Comparison of ENCODE assay signal across 8 cellular contexts in the genomic region with DNA sequence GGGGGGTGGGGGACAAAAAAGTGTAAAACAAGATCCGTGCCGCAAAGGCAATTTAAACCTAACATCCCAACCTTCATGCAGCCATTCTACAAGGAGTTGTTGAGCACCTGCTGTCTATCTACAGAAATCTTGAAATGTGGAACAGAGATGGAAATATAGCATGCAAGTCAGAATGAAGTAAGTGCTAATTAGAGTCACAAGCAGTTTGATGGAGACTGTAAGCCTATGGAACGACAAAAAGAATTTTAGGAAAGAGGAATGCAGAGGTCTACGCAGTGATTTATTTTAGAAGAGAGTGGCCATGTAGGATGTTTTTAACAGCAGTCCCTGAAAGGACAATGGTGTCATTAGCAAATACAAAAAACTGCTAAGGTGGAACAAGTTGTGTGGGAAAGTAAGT. TPM values are rescaled to one million over a fixed set of nuclear protein-coding genes. Genes with fewer than 3 reads are reported as not detected.
A peak's percentile ranks its signal among the peaks of the same experiment; 100 is the strongest.
DNase-seq lines count a peak whose midpoint lies in the region; ATAC-seq and TF ChIP-seq lines count a peak whose summit lies in the region.

No MANE protein-coding gene starts in this region.

- no peaks in the 10 kb centered on the region for H3K9me3 Mint-ChIP-seq in activated T-helper 1 cell treated with anti-CD3 and anti-CD28 coated beads, Interleukin-12 subunit alpha, Interleukin-12 subunit beta, Interleukin-2, Interleukin-4 antibody, amounts not matched to agents 30 ng/mL and 10 ng/mL and 1 ng/mL, durations not matched to agents 14 hours and 24 hours and 36 hours

- H3K27me3 ChIP-seq in SK-N-SH (ENCODE audit: insufficient read depth), result no peaks in the 10 kb centered on the region

- no peaks in the 10 kb centered on the region for H3K9me3 ChIP-seq in SK-N-SH

- H3K27me3 Mint-ChIP-seq in activated T-helper 1 cell treated with anti-CD3 and anti-CD28 coated beads, Interleukin-12 subunit alpha, Interleukin-12 subunit beta, Interleukin-2, Interleukin-4 antibody, amounts not matched to agents 30 ng/mL and 10 ng/mL and 1 ng/mL, durations not matched to agents 14 hours and 24 hours and 36 hours (ENCODE audit: insufficient read depth), result peaks cover 35% of the 10 kb centered on the region

- TF ChIP-seq RAD21 in SK-N-SH (IDR thresholded peaks at IDR 0.05; ENCODE audit: low read length), result no peak

- peaks cover 12% of the 10 kb centered on the region for H3K4me1 Mint-ChIP-seq in activated T-helper 1 cell treated with anti-CD3 and anti-CD28 coated beads, Interleukin-12 subunit alpha, Interleukin-12 subunit beta, Interleukin-2, Interleukin-4 antibody, amounts not matched to agents 30 ng/mL and 10 ng/mL and 1 ng/mL, durations not matched to agents 14 hours and 24 hours and 36 hours (ENCODE audit: low read depth)

- H3K4me3 Mint-ChIP-seq in activated T-helper 1 cell treated with anti-CD3 and anti-CD28 coated beads, Interleukin-12 subunit alpha, Interleukin-12 subunit beta, Interleukin-2, Interleukin-4 antibody, amounts not matched to agents 30 ng/mL and 10 ng/mL and 1 ng/mL, durations not matched to agents 14 hours and 24 hours and 36 hours, result peak overlapping the region; percentile 81

- peak overlapping the region; percentile 81 for H3K9ac ChIP-seq in SK-N-SH

- H3K4me1 ChIP-seq in SK-N-SH (ENCODE audit: control insufficient read depth in 1 of 2, insufficient read depth in 2 of 2, low read depth in 1 of 2, low read length in 1 of 2), result peaks cover 4 to 5% of the 10 kb centered on the region in 2 experiments

- intact Hi-C loops in activated T-helper 1 cell treated with anti-CD3 and anti-CD28 coated beads, Interleukin-12 subunit alpha, Interleukin-12 subunit beta, Interleukin-2, Interleukin-4 antibody, amounts not matched to agents 30 ng/mL and 10 ng/mL and 1 ng/mL, durations not matched to agents 14 hours and 24 hours and 36 hours (cut with micrococcal nuclease), result no loop called here

- H3K36me3 Mint-ChIP-seq in activated T-helper 1 cell treated with anti-CD3 and anti-CD28 coated beads, Interleukin-12 subunit alpha, Interleukin-12 subunit beta, Interleukin-2, Interleukin-4 antibody, amounts not matched to agents 30 ng/mL and 10 ng/mL and 1 ng/mL, durations not matched to agents 14 hours and 24 hours and 36 hours (ENCODE audit: low read depth), result no peaks in the 10 kb centered on the region

- H3K27ac Mint-ChIP-seq in activated T-helper 1 cell treated with anti-CD3 and anti-CD28 coated beads, Interleukin-12 subunit alpha, Interleukin-12 subunit beta, Interleukin-2, Interleukin-4 antibody, amounts not matched to agents 30 ng/mL and 10 ng/mL and 1 ng/mL, durations not matched to agents 14 hours and 24 hours and 36 hours, result peak overlapping the region; percentile 51

- H3K27ac ChIP-seq in SK-N-SH (ENCODE audit: low read depth in 2 of 2, low read length in 1 of 2) (peak overlapping the region; percentile 89 to 94), substantia nigra (ENCODE audit: low read depth, low read length, poor library complexity, severe bottlenecking) (peak overlapping the region; percentile 87)

- no peak for TF ChIP-seq EP300 in SK-N-SH (IDR thresholded peaks at IDR 0.05; ENCODE audit: borderline replicate concordance in 1 of 2, low read depth in 1 of 2, low read length in 1 of 2)

- peak overlapping the region; percentile 91 for H3K4me2 ChIP-seq in SK-N-SH

- H3K36me3 ChIP-seq in SK-N-SH (replicated peaks in 1 of 2; ENCODE audit: control insufficient read depth in 1 of 2, insufficient read depth in 2 of 2, low read length in 1 of 2), result peaks cover 0 to 31% of the 10 kb centered on the region in 2 experiments

- H3K79me2 ChIP-seq in SK-N-SH (ENCODE audit: insufficient read depth), result peaks cover 79% of the 10 kb centered on the region

- POLR2A ChIA-PET in SK-N-SH (lab: Yijun Ruan, JAX), result interaction anchor here (0.6 to 1.8 kb wide), 7 partner anchors 10 to 309 kb away, joined by 3 to 5 read pairs (median 3); a partner anchor contains a TSS

- DNase-seq in SK-N-SH (peak; percentile 14), inferior parietal cortex (ENCODE audit: extremely low spot score) (peak; percentile 63), substantia nigra (lab: John Stamatoyannopoulos, UW) (peak in 1 of 49 donors; percentile 12), NCI-H2196 (lab: John Stamatoyannopoulos, UW; ENCODE audit: unreplicated experiment) (no peak), hippocampal formation (lab: John Stamatoyannopoulos, UW) (no peak)
- no peak for DNase-seq in activated T-helper 1 cell treated with anti-CD3 and anti-CD28 coated beads, Interleukin-12 subunit alpha, Interleukin-12 subunit beta, Interleukin-2, Interleukin-4 antibody, amounts not matched to agents 30 ng/mL and 10 ng/mL and 1 ng/mL, durations not matched to agents 14 hours and 24 hours and 36 hours (ENCODE audit: low spot score)

- H3K4me3 ChIP-seq in SK-N-SH (ENCODE audit: low read depth in 2 of 2, low read length in 1 of 2), result peak overlapping the region; percentile 77 to 88

- 24% methylated on average over 4 of the region's 4 CpGs for WGBS in SK-N-SH (ENCODE audit: low lambda C conversion rate)

- TF ChIP-seq CTCF in SK-N-SH (IDR thresholded peaks at IDR 0.05), result no peak

- H4K20me1 ChIP-seq in SK-N-SH (ENCODE audit: insufficient read depth), result peaks cover 35% of the 10 kb centered on the region

- no peaks in the 10 kb centered on the region for H3K9me2 ChIP-seq in SK-N-SH

- CTCF ChIA-PET in SK-N-SH (lab: Yijun Ruan, JAX), result interaction anchor here (1.5 kb wide), 1 partner anchor 91 kb away, joined by 4 read pairs; no protein-coding TSS in a partner anchor

- ATAC-seq in SK-N-SH treated with all-trans-retinoic acid at 6 μM for 48 hours (no peak), GM19351 (IDR thresholded peaks at IDR 0.05; ENCODE audit: unreplicated experiment) (no peak)

- peaks cover 37% of the 10 kb centered on the region for H3F3A ChIP-seq in SK-N-SH (replicated peaks; ENCODE audit: insufficient read depth)

- H2AFZ ChIP-seq in SK-N-SH (ENCODE audit: low read depth), result peak overlapping the region; percentile 50; the same call in 1 of the 2 replicates

TF ChIP-seq in SK-N-SH, 30 proteins besides CTCF, POLR2A, EP300 and RAD21:
- no peak for TF ChIP-seq MXI1 (IDR thresholded peaks at IDR 0.05; ENCODE audit: low read depth, low read length)
- TF ChIP-seq CHD2 (IDR thresholded peaks at IDR 0.05; ENCODE audit: low read length, partially characterized antibody), result no peak
- TF ChIP-seq GATA2 (CRISPR knock-in tag; IDR thresholded peaks at IDR 0.05), result 0 out of 2 replicates have a peak, but pooled peaks have one; percentile 6

TF ChIP-seq in SK-N-SH treated with all-trans-retinoic acid at 6 μM for 48 hours, 23 proteins besides CTCF, POLR2A, EP300 and RAD21:
- TF ChIP-seq, protein P1, sequence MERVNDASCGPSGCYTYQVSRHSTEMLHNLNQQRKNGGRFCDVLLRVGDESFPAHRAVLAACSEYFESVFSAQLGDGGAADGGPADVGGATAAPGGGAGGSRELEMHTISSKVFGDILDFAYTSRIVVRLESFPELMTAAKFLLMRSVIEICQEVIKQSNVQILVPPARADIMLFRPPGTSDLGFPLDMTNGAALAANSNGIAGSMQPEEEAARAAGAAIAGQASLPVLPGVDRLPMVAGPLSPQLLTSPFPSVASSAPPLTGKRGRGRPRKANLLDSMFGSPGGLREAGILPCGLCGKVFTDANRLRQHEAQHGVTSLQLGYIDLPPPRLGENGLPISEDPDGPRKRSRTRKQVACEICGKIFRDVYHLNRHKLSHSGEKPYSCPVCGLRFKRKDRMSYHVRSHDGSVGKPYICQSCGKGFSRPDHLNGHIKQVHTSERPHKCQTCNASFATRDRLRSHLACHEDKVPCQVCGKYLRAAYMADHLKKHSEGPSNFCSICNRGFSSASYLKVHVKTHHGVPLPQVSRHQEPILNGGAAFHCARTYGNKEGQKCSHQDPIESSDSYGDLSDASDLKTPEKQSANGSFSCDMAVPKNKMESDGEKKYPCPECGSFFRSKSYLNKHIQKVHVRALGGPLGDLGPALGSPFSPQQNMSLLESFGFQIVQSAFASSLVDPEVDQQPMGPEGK (CRISPR knock-in tag; IDR thresholded peaks at IDR 0.05; ENCODE audit: borderline replicate concordance), result no peak
- no peak for TF ChIP-seq OSR1 (CRISPR knock-in tag; IDR thresholded peaks at IDR 0.05)
- TF ChIP-seq TOX (CRISPR knock-in tag; IDR thresholded peaks at IDR 0.05; ENCODE audit: borderline replicate concordance), result no peak
- TF ChIP-seq, protein P2, sequence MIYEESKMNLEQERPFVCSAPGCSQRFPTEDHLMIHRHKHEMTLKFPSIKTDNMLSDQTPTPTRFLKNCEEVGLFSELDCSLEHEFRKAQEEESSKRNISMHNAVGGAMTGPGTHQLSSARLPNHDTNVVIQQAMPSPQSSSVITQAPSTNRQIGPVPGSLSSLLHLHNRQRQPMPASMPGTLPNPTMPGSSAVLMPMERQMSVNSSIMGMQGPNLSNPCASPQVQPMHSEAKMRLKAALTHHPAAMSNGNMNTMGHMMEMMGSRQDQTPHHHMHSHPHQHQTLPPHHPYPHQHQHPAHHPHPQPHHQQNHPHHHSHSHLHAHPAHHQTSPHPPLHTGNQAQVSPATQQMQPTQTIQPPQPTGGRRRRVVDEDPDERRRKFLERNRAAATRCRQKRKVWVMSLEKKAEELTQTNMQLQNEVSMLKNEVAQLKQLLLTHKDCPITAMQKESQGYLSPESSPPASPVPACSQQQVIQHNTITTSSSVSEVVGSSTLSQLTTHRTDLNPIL (CRISPR knock-in tag; IDR thresholded peaks at IDR 0.05; ENCODE audit: low read depth), result no peak
- TF ChIP-seq ARNTL (CRISPR knock-in tag; IDR thresholded peaks at IDR 0.05; ENCODE audit: borderline replicate concordance, low read depth), result no peak
- no peak for TF ChIP-seq ZNF70 (CRISPR knock-in tag; IDR thresholded peaks at IDR 0.05)

RNA-seq across cellular contexts. Expression of a gene that starts 0.8 kb away (rescaled TPM):
- polyA plus RNA-seq in SK-N-SH (2012; rRNA removed), result 159 and 190 TPM in 2 replicates
- polyA plus RNA-seq in SK-N-SH (2012; cell fraction: cytosol; rRNA removed), result 198 and 211 TPM in 2 replicates
- polyA plus RNA-seq in SK-N-SH (2012; cell fraction: nucleus; rRNA removed), result 130 and 207 TPM in 2 replicates
- total RNA-seq in activated T-helper 1 cell treated with anti-CD3 and anti-CD28 coated beads, Interleukin-12 subunit alpha, Interleukin-12 subunit beta, Interleukin-2, Interleukin-4 antibody, amounts not matched to agents 30 ng/mL and 10 ng/mL and 1 ng/mL, durations not matched to agents 14 hours and 24 hours and 36 hours, result 1.5 and 2.3 TPM in 2 replicates

Comparison
In these comparisons a context has a peak if more than half of its experiments do, and no peak if none do; other contexts are left out.
1. DNase-seq: peak in SK-N-SH (single experiment) and inferior parietal cortex (single experiment); none in activated T-helper 1 cell treated with anti-CD3 and anti-CD28 coated beads, Interleukin-12 subunit alpha, Interleukin-12 subunit beta, Interleukin-2, Interleukin-4 antibody, amounts not matched to agents 30 ng/mL and 10 ng/mL and 1 ng/mL, durations not matched to agents 14 hours and 24 hours and 36 hours (single experiment), NCI-H2196 (single experiment) and hippocampal formation (0 of 2).